Comparison of ENCODE assay signal across 14 cellular contexts in the genomic region with DNA sequence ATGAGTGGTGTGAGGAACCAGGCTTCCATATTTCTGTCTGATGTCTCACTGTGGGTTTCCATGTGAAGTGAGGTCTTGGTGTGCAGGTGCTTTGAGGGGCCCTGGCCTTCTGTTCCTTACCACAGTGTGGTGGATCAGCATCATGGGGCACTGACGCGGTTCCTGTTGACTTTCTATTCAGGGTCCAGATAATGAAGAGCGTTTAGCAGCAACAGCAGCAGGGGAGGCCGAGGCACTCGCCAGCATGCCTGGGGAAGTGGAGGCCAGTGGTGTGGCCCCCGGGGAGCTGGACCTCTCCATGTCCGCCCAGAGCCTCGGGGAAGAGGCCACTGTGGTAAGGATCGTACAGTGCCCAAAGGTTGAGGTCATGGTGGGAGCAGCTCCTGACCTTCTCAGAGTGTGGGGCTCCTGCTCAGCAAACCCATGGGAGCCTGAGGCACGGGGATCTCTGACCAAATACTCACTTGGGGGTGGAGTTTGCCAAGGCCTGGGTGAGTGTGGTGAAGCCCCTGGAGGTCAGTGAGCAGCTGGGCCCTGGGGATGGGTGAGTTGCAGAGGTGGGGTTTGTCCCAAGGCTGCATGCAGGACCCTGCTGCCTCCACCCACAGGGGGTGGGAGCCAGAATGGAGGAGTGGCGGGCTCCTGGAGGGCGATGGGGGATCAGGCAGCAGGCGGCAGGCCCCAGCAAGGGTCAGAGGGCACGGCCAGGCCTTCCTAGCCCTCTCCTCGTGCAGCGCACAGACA.
DNase-seq lines count a peak whose midpoint lies in the region; ATAC-seq and TF ChIP-seq lines count a peak whose summit lies in the region.
"Had no signal": no experiment of that assay in that cellular context is flagged by ENCODE, and none has a peak within 500 bp of the region (broad histone marks: within the 10 kb centered on the region; RNA-seq: fewer than 3 reads in every experiment).

No MANE protein-coding gene starts in this region.

- H3K14ac ChIP-seq in IMR-90 (replicated peaks; ENCODE audit: low read depth, low read length): no peak overlapping the region

- H3K4ac ChIP-seq in IMR-90 (ENCODE audit: low read depth, low read length): no peak overlapping the region

- H3K4me1 Mint-ChIP-seq in endodermal cell: peaks cover 17% of the 10 kb centered on the region

- ATAC-seq in DND-41 (ENCODE audit: insufficient read depth, low read depth) (peak; percentile 48; the same call in 2 of the 3 replicates), IMR-90 (ENCODE audit: low read depth) (no peak), HG03108 (IDR thresholded peaks at IDR 0.05; ENCODE audit: unreplicated experiment) (no peak)

- no peak overlapping the region for H2BK120ac ChIP-seq in IMR-90 (ENCODE audit: low read depth, low read length)

- in situ Hi-C loops in IMR-90 (cut with MboI; ENCODE audit: low sequenced_read_pairs): no loop called here

- H3K4me2 ChIP-seq in DND-41 (ENCODE audit: insufficient read depth, low read length) (no peak overlapping the region), IMR-90 (ENCODE audit: low read depth, low read length) (no peak overlapping the region), osteoblast (ENCODE audit: insufficient read depth, low read length) (no peak overlapping the region)

- no peak overlapping the region for H3K9ac ChIP-seq in DND-41 (ENCODE audit: low read depth, low read length)
- H3K9ac ChIP-seq in IMR-90 (ENCODE audit: low read depth, low read length): no peak overlapping the region
- H3K9ac ChIP-seq in endodermal cell (ENCODE audit: extremely low read depth, low read length, poor library complexity, severe bottlenecking): no peak overlapping the region

- no peak overlapping the region for H2BK5ac ChIP-seq in IMR-90 (ENCODE audit: low read depth, low read length, poor library complexity, severe bottlenecking)

- BruUV-seq in IMR-90 (replicated peaks; lab: Mats Ljungman, UMichigan): no TSS peak

- H3K23ac ChIP-seq in IMR-90 (ENCODE audit: low read depth, low read length): no peak overlapping the region

- H3K9me3 ChIP-seq in DND-41 (ENCODE audit: insufficient read depth, low read length, severe bottlenecking) (peaks cover under 1% of the 10 kb centered on the region), IMR-90 (ENCODE audit: control insufficient read depth, insufficient read depth, low read length) (peaks cover under 1% of the 10 kb centered on the region; the same call in 1 of the 2 replicates), endodermal cell (ENCODE audit: control insufficient read depth, low read length) (peaks cover 28% of the 10 kb centered on the region), osteoblast (ENCODE audit: low read depth, low read length) (peaks cover 3% of the 10 kb centered on the region)

- peaks cover 0 to 3% of the 10 kb centered on the region in 2 experiments; a peak in 1 of 4 replicates for H3K79me1 ChIP-seq in IMR-90 (ENCODE audit: low read depth in 1 of 2, low read length in 2 of 2)

- peak overlapping the region; percentile 38; the same call in 1 of the 2 replicates for H2AK5ac ChIP-seq in IMR-90 (ENCODE audit: low read depth, low read length)

- H3K27me3 ChIP-seq in DND-41 (ENCODE audit: insufficient read depth, low read length, poor library complexity) (no peaks in the 10 kb centered on the region), IMR-90 (ENCODE audit: control insufficient read depth, insufficient read depth, low read length) (no peaks in the 10 kb centered on the region), endodermal cell (ENCODE audit: control insufficient read depth, insufficient read depth, low read length, poor library complexity, severe bottlenecking) (no peaks in the 10 kb centered on the region), osteoblast (ENCODE audit: insufficient read depth, low read length) (peaks cover 13% of the 10 kb centered on the region)

- H3K18ac ChIP-seq in IMR-90 (ENCODE audit: low read depth, low read length): no peak overlapping the region

- TF ChIP-seq CTCF in DND-41 (IDR thresholded peaks at IDR 0.05; ENCODE audit: borderline replicate concordance, extremely low read depth, low read length, poor library complexity, severe bottlenecking): no peak
- no peak for TF ChIP-seq CTCF in IMR-90 (conservative IDR thresholded peaks at IDR 0.05; ENCODE audit: low read depth, low read length)
- no peak for TF ChIP-seq CTCF in endodermal cell (conservative IDR thresholded peaks at IDR 0.05)
- TF ChIP-seq CTCF in osteoblast (IDR thresholded peaks at IDR 0.05; ENCODE audit: extremely low read depth, low read depth, low read length): no peak

- H3K4me3 Mint-ChIP-seq in endodermal cell: no peak overlapping the region

- no peaks in the 10 kb centered on the region for H3K36me3 ChIP-seq in DND-41 (ENCODE audit: insufficient read depth, low read length)
- H3K36me3 ChIP-seq in IMR-90 (ENCODE audit: control insufficient read depth, insufficient read depth, low read length): peaks cover 44% of the 10 kb centered on the region; the same call in 1 of the 2 replicates
- H3K36me3 ChIP-seq in endodermal cell (ENCODE audit: control insufficient read depth, insufficient read depth, low read length): no peaks in the 10 kb centered on the region
- H3K36me3 ChIP-seq in osteoblast (ENCODE audit: insufficient read depth, low read length): no peaks in the 10 kb centered on the region

- no peak overlapping the region for H4K5ac ChIP-seq in IMR-90 (ENCODE audit: low read depth, low read length)

- DNase-seq in DND-41: no peak
- no peak for DNase-seq in IMR-90
- peak; percentile 32 for DNase-seq in endodermal cell
- peak; percentile 10 for DNase-seq in osteoblast (ENCODE audit: insufficient read length, low spot score, missing footprints)
- no peak for DNase-seq in OCI-M1 (lab: John Stamatoyannopoulos, UW)
- DNase-seq in activated effector memory CD4-positive, alpha-beta T cell treated with Interleukin-2 at 50 U/mL for 16 hours: no peak
- DNase-seq in C1 segment of cervical spinal cord (lab: John Stamatoyannopoulos, UW): no peak
- DNase-seq: ACHN, NCI-H1417 treated with DMSO at 0.1 percent for 48 hours, NCI-H187 treated with DMSO at 0.1 percent for 48 hours, NCI-H345, NCI-H526 had no signal

- no peak overlapping the region for H2AK9ac ChIP-seq in IMR-90 (replicated peaks; ENCODE audit: low read depth, low read length, poor library complexity)

- H4K20me1 ChIP-seq in DND-41 (ENCODE audit: insufficient read depth, low read length) (no peaks in the 10 kb centered on the region), IMR-90 (ENCODE audit: insufficient read depth, low read length) (no peaks in the 10 kb centered on the region), osteoblast (ENCODE audit: insufficient read depth, low read length) (no peaks in the 10 kb centered on the region)

- H3K27ac Mint-ChIP-seq in endodermal cell: no peak overlapping the region

- intact Hi-C loops in IMR-90 (cut with micrococcal nuclease): no loop called here

- dilution Hi-C loops in IMR-90 (cut with HindIII; ENCODE audit: low sequenced_read_pairs, unreplicated experiment): no loop called here

- H3K4me1 ChIP-seq in DND-41 (ENCODE audit: insufficient read depth, low read length) (no peaks in the 10 kb centered on the region), IMR-90 (ENCODE audit: control insufficient read depth, insufficient read depth, low read length) (peaks cover 8% of the 10 kb centered on the region), endodermal cell (ENCODE audit: control insufficient read depth, insufficient read depth, low read length) (peaks cover 12% of the 10 kb centered on the region), osteoblast (ENCODE audit: insufficient read depth, low read length) (peaks cover 10% of the 10 kb centered on the region)

- TF ChIP-seq RAD21 in IMR-90 (IDR thresholded peaks at IDR 0.05; ENCODE audit: low read length): no peak

- no peak overlapping the region for H4K91ac ChIP-seq in IMR-90 (ENCODE audit: insufficient read depth, low read depth, low read length)

- H3K9me1 ChIP-seq in IMR-90 (ENCODE audit: insufficient read depth, low read length): peaks cover 4% of the 10 kb centered on the region

- no peak for TF ChIP-seq POLR2A in IMR-90 (IDR thresholded peaks at IDR 0.05; ENCODE audit: low read depth, low read length)

- H2BK20ac ChIP-seq in IMR-90 (ENCODE audit: low read depth, low read length): no peak overlapping the region

- CTCF ChIA-PET in IMR-90 (lab: Yijun Ruan, JAX): interaction anchor here (0.6 to 1.2 kb wide), 3 partner anchors 136 to 1435 kb away, joined by 3 to 4 read pairs (median 3); no protein-coding TSS in a partner anchor

- no peaks in the 10 kb centered on the region for H3K36me3 Mint-ChIP-seq in endodermal cell (ENCODE audit: low read depth)

- H3K27me3 Mint-ChIP-seq in endodermal cell (ENCODE audit: insufficient read depth): peaks cover 3% of the 10 kb centered on the region

- no peaks in the 10 kb centered on the region for H3K79me2 ChIP-seq in DND-41 (ENCODE audit: insufficient read depth, low read length)
- H3K79me2 ChIP-seq in osteoblast (ENCODE audit: insufficient read depth, low read length): no peaks in the 10 kb centered on the region

- H2AFZ ChIP-seq in DND-41 (ENCODE audit: low read depth, low read length): no peak overlapping the region
- no peak overlapping the region for H2AFZ ChIP-seq in IMR-90 (replicated peaks; ENCODE audit: low read length, poor library complexity)
- no peak overlapping the region for H2AFZ ChIP-seq in osteoblast (ENCODE audit: low read length)

- H3K4me3 ChIP-seq in DND-41 (ENCODE audit: low read depth in 1 of 2, low read length in 2 of 2) (no peak overlapping the region), IMR-90 (ENCODE audit: insufficient read depth, low read depth, low read length) (no peak overlapping the region), endodermal cell (ENCODE audit: low read length) (no peak overlapping the region), osteoblast (ENCODE audit: insufficient read depth, low read length) (no peak overlapping the region)

- H2BK15ac ChIP-seq in IMR-90 (ENCODE audit: low read depth, low read length): 0 out of 3 replicates have a peak overlapping the region, but pooled peaks have one; percentile 40

- WGBS in IMR-90 (ENCODE audit: extremely low coverage in 2 of 2, insufficient read length in 1 of 2), 2 experiments: 93% methylated on average over 11 of the region's 16 CpGs; no CpG with 5 or more reads in 1 of the 2 experiments
- 92 to 100% methylated on average over 6 to 16 of the region's 16 CpGs for WGBS in endodermal cell (ENCODE audit: insufficient coverage in 1 of 2, insufficient read length in 1 of 2), 2 experiments

- H4K8ac ChIP-seq in IMR-90 (ENCODE audit: low read depth in 2 of 2, low read length in 2 of 2): no peak overlapping the region

- POLR2A ChIA-PET in IMR-90 (lab: Charles Lee; ENCODE audit: unreplicated experiment): no interaction called here

- H3K27ac ChIP-seq in DND-41 (ENCODE audit: low read length) (no peak overlapping the region), IMR-90 (ENCODE audit: insufficient read depth, low read length) (no peak overlapping the region), endodermal cell (ENCODE audit: low read depth, low read length) (no peak overlapping the region), osteoblast (ENCODE audit: low read depth, low read length) (no peak overlapping the region)
- H3K27ac ChIP-seq: C4-2B had no signal

- peaks cover 26% of the 10 kb centered on the region for H3K9me3 Mint-ChIP-seq in endodermal cell

- no peak overlapping the region for H3K56ac ChIP-seq in IMR-90 (ENCODE audit: extremely low read depth, insufficient read depth, low read length)

TF ChIP-seq in IMR-90, 13 proteins besides CTCF, POLR2A, EP300 and RAD21 (continues in another document):
- no peak for TF ChIP-seq CHD1 (IDR thresholded peaks at IDR 0.05; ENCODE audit: low read depth, low read length)

Comparison
In these comparisons a context has a peak if more than half of its experiments do, and no peak if none do; other contexts are left out.
1. DNase-seq: peak in endodermal cell (single experiment) and osteoblast (single experiment); none in DND-41 (single experiment), IMR-90 (single experiment), OCI-M1 (single experiment), activated effector memory CD4-positive, alpha-beta T cell treated with Interleukin-2 at 50 U/mL for 16 hours (single experiment) and C1 segment of cervical spinal cord (0 of 14).